Comparison of ENCODE assay signal across 27 cellular contexts in the genomic region with DNA sequence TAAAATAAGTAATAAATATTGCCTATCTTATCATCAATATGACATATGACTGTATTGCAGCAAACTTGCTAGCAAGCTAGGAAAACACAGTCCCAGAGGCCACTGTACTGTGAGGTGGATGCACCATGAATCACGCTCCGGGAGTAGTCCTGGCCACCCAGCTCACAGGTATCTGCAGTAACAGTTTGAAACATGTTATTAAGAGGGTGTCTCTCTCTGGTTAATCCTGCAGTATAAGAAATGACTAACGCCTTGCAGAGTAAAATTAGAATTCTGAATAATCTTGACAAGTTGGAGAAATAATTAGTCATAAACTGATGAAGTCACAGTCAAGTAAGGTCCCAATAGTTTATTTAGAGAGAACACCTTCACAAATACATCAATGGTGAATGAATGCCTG. TPM values are rescaled to one million over a fixed set of nuclear protein-coding genes. Genes with fewer than 3 reads are reported as not detected.
DNase-seq lines count a peak whose midpoint lies in the region; ATAC-seq and TF ChIP-seq lines count a peak whose summit lies in the region.
"Had no signal": no experiment of that assay in that cellular context is flagged by ENCODE, and none has a peak within 500 bp of the region (broad histone marks: within the 10 kb centered on the region; RNA-seq: fewer than 3 reads in every experiment).

No MANE protein-coding gene starts in this region.

- no peak overlapping the region for H3K4me3 Mint-ChIP-seq in activated T-cell treated with anti-CD3 and anti-CD28 coated beads, Interleukin-2, amount 50 U/mL, for 24 hours
- H3K4me3 Mint-ChIP-seq in nephron progenitor cell = no peak overlapping the region
- H3K4me3 Mint-ChIP-seq: activated naive CD8-positive, alpha-beta T cell treated with anti-CD3 and anti-CD28 coated beads, Interleukin-2, amount 10 ng/mL, durations not matched to agents 7 days and 5 days; CD8-positive, alpha-beta memory T cell; central memory CD8-positive, alpha-beta T cell; natural killer cell treated with Interleukin-12 subunit alpha and Interleukin-12 subunit beta and Interleukin-15 and Interleukin-18, amount 100 ng/mL, for 72 hours had no signal

- no peaks in the 10 kb centered on the region for H3K27me3 Mint-ChIP-seq in activated T-cell treated with anti-CD3 and anti-CD28 coated beads, Interleukin-2, amount 50 U/mL, for 24 hours
- H3K27me3 Mint-ChIP-seq in nephron progenitor cell (ENCODE audit: low read depth, poor library complexity) = peaks cover 7% of the 10 kb centered on the region
- H3K27me3 Mint-ChIP-seq: CD8-positive, alpha-beta memory T cell; central memory CD8-positive, alpha-beta T cell; natural killer cell treated with Interleukin-12 subunit alpha and Interleukin-12 subunit beta and Interleukin-15 and Interleukin-18, amount 100 ng/mL, for 72 hours had no signal

- no peak for TF ChIP-seq CTCF in nephron progenitor cell (IDR thresholded peaks at IDR 0.05)

- H3K4me1 Mint-ChIP-seq in activated T-cell treated with anti-CD3 and anti-CD28 coated beads, Interleukin-2, amount 50 U/mL, for 24 hours (ENCODE audit: low read depth) = peaks cover 19% of the 10 kb centered on the region
- no peaks in the 10 kb centered on the region for H3K4me1 Mint-ChIP-seq in nephron progenitor cell
- H3K4me1 Mint-ChIP-seq: activated naive CD8-positive, alpha-beta T cell treated with anti-CD3 and anti-CD28 coated beads, Interleukin-2, amount 10 ng/mL, durations not matched to agents 7 days and 5 days; CD8-positive, alpha-beta memory T cell; central memory CD8-positive, alpha-beta T cell had no signal

- no peak overlapping the region for H3K27ac Mint-ChIP-seq in activated T-cell treated with anti-CD3 and anti-CD28 coated beads, Interleukin-2, amount 50 U/mL, for 24 hours
- H3K27ac Mint-ChIP-seq in nephron progenitor cell = no peak overlapping the region
- H3K27ac Mint-ChIP-seq: activated naive CD8-positive, alpha-beta T cell treated with anti-CD3 and anti-CD28 coated beads, Interleukin-2, amount 10 ng/mL, durations not matched to agents 7 days and 5 days; CD8-positive, alpha-beta memory T cell; natural killer cell treated with Interleukin-12 subunit alpha and Interleukin-12 subunit beta and Interleukin-15 and Interleukin-18, amount 100 ng/mL, for 72 hours had no signal

- peak; percentile 100 for ATAC-seq in esophagus mucosa
- ATAC-seq: A549; mucosa of descending colon; natural killer cell treated with Interleukin-12 subunit alpha and Interleukin-12 subunit beta and Interleukin-15 and Interleukin-18, amount 100 ng/mL, for 72 hours; SK-N-SH treated with all-trans-retinoic acid at 6 μM for 48 hours had no signal

- H3K9me3 Mint-ChIP-seq in activated T-cell treated with anti-CD3 and anti-CD28 coated beads, Interleukin-2, amount 50 U/mL, for 24 hours = no peaks in the 10 kb centered on the region
- no peaks in the 10 kb centered on the region for H3K9me3 Mint-ChIP-seq in nephron progenitor cell
- H3K9me3 Mint-ChIP-seq: activated naive CD8-positive, alpha-beta T cell treated with anti-CD3 and anti-CD28 coated beads, Interleukin-2, amount 10 ng/mL, durations not matched to agents 7 days and 5 days; CD8-positive, alpha-beta memory T cell; central memory CD8-positive, alpha-beta T cell; natural killer cell treated with Interleukin-12 subunit alpha and Interleukin-12 subunit beta and Interleukin-15 and Interleukin-18, amount 100 ng/mL, for 72 hours had no signal

- H3K36me3 Mint-ChIP-seq in activated T-cell treated with anti-CD3 and anti-CD28 coated beads, Interleukin-2, amount 50 U/mL, for 24 hours (ENCODE audit: low read depth) = no peaks in the 10 kb centered on the region
- H3K36me3 Mint-ChIP-seq in nephron progenitor cell (ENCODE audit: low read depth) = no peaks in the 10 kb centered on the region
- H3K36me3 Mint-ChIP-seq: activated naive CD8-positive, alpha-beta T cell treated with anti-CD3 and anti-CD28 coated beads, Interleukin-2, amount 10 ng/mL, durations not matched to agents 7 days and 5 days; CD8-positive, alpha-beta memory T cell; natural killer cell treated with Interleukin-12 subunit alpha and Interleukin-12 subunit beta and Interleukin-15 and Interleukin-18, amount 100 ng/mL, for 72 hours had no signal

- DNase-seq in activated T-cell treated with anti-CD3 and anti-CD28 coated beads for 48 hours (ENCODE audit: low read depth) = peak; percentile 5
- DNase-seq in activated T-cell treated with anti-CD3 and anti-CD28 coated beads, Interleukin-2, amount 50 U/mL, for 24 hours = no peak
- DNase-seq in HPDE6-E6E7 (ENCODE audit: extremely low spot score) = peak; percentile 82
- peak; percentile 16 to 23 for DNase-seq in stimulated activated CD4-positive, alpha-beta T cell treated with anti-CD3 and anti-CD28 coated beads, Interleukin-2, amount 100 ng/mL, for 24 hours
- DNase-seq in COLO668 (lab: John Stamatoyannopoulos, UW; ENCODE audit: unreplicated experiment) = no peak
- no peak for DNase-seq in dedifferentiated amniotic fluid mesenchymal stem cell (ENCODE audit: extremely low spot score)
- DNase-seq in nephron progenitor cell = no peak
- DNase-seq: activated CD4-positive, alpha-beta T cell treated with anti-CD3 and anti-CD28 coated beads for 4 hours; activated naive CD8-positive, alpha-beta T cell treated with anti-CD3 and anti-CD28 coated beads, Interleukin-2, amount 10 ng/mL, durations not matched to agents 7 days and 5 days; BE2C; CD8-positive, alpha-beta memory T cell; DMS153; glutamatergic neuron; GM23248; IMR-90; kidney; mucosa of descending colon; NCI-H510A; OCI-M1; T-helper 2 cell; transverse colon had no signal

RNA-seq across cellular contexts. Expression of a gene that starts 34.0 kb away (rescaled TPM):
- 0.56 TPM for total RNA-seq in esophagus mucosa
- total RNA-seq: activated naive CD8-positive, alpha-beta T cell treated with anti-CD3 and anti-CD28 coated beads, Interleukin-2, amount 10 ng/mL, durations not matched to agents 7 days and 5 days; CD8-positive, alpha-beta memory T cell; dermis microvascular lymphatic vessel endothelial cell; IMR-90; natural killer cell treated with Interleukin-12 subunit alpha and Interleukin-12 subunit beta and Interleukin-15 and Interleukin-18, amount 100 ng/mL, for 72 hours had no signal

Comparison
In these comparisons a context has a peak if more than half of its experiments do, and no peak if none do; other contexts are left out.
1. DNase-seq: peak in activated T-cell treated with anti-CD3 and anti-CD28 coated beads for 48 hours (single experiment), HPDE6-E6E7 (single experiment) and stimulated activated CD4-positive, alpha-beta T cell treated with anti-CD3 and anti-CD28 coated beads, Interleukin-2, amount 100 ng/mL, for 24 hours (2 of 2); none in activated T-cell treated with anti-CD3 and anti-CD28 coated beads, Interleukin-2, amount 50 U/mL, for 24 hours (single experiment), COLO668 (single experiment), dedifferentiated amniotic fluid mesenchymal stem cell (single experiment) and nephron progenitor cell (single experiment).